Comparison of ENCODE assay signal across 9 cellular contexts in the genomic region with DNA sequence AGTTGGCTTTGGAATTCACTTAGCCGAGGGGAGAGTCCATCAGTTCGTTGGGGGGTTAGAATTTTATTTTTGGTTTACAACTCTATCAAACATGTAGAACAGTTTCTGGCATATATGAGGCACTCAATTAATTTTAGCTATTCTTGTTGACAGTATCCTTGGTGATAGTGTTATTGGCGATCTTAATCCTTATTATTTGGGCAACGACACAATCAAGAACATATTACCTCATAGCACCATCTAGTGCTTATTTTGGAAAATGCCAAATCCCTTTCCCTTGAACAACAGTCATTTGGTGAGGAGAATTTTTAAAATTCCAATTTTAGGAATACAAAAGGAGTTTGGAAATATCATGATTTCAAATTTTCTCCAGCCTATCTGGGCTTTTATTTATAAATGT. TPM values are rescaled to one million over a fixed set of nuclear protein-coding genes. Genes with fewer than 3 reads are reported as not detected.
A peak's percentile ranks its signal among the peaks of the same experiment; 100 is the strongest.
DNase-seq lines count a peak whose midpoint lies in the region; ATAC-seq, FAIRE-seq and TF ChIP-seq lines count a peak whose summit lies in the region.
"Had no signal": no experiment of that assay in that cellular context is flagged by ENCODE, and none has a peak within 500 bp of the region (broad histone marks: within the 10 kb centered on the region; RNA-seq: fewer than 3 reads in every experiment).

No MANE protein-coding gene starts in this region.

- peak; percentile 25 to 58 (median 40) for TF ChIP-seq CTCF in heart left ventricle (IDR thresholded peaks at IDR 0.05)
- peak; percentile 65 for TF ChIP-seq CTCF in foreskin keratinocyte (conservative IDR thresholded peaks at IDR 0.05)
- peak in 2 of 3 experiments; percentile 19 to 24 for TF ChIP-seq CTCF in vagina (IDR thresholded peaks at IDR 0.05)

- ATAC-seq in heart left ventricle, result no peak
- ATAC-seq in right cardiac atrium, result no peak
- no peak for ATAC-seq in foreskin keratinocyte

- no peaks in the 10 kb centered on the region for H3K4me1 ChIP-seq in heart left ventricle
- H3K4me1 ChIP-seq in right cardiac atrium (ENCODE audit: control insufficient read depth, insufficient read depth, low read length), result no peaks in the 10 kb centered on the region
- no peaks in the 10 kb centered on the region for H3K4me1 ChIP-seq in foreskin keratinocyte
- no peaks in the 10 kb centered on the region for H3K4me1 ChIP-seq in vagina
- no peaks in the 10 kb centered on the region for H3K4me1 ChIP-seq in effector memory CD4-positive, alpha-beta T cell (ENCODE audit: control insufficient read depth, insufficient read depth, low read length, poor library complexity, severe bottlenecking)
- H3K4me1 ChIP-seq: SJSA1 had no signal

- TF ChIP-seq POLR2A in heart left ventricle (IDR thresholded peaks at IDR 0.05), result no peak
- TF ChIP-seq POLR2A in vagina (IDR thresholded peaks at IDR 0.05), result no peak
- TF ChIP-seq POLR2A in H54 (IDR thresholded peaks at IDR 0.05; ENCODE audit: low read depth, low read length), result no peak

- H3K27me3 ChIP-seq in heart left ventricle (peaks cover 0 to 30% (median 0%) of the 10 kb centered on the region in 9 donors), right cardiac atrium (ENCODE audit: control insufficient read depth, insufficient read depth) (no peaks in the 10 kb centered on the region), foreskin keratinocyte (no peaks in the 10 kb centered on the region), vagina (no peaks in the 10 kb centered on the region)
- no peaks in the 10 kb centered on the region for H3K27me3 ChIP-seq in effector memory CD4-positive, alpha-beta T cell (replicated peaks; ENCODE audit: control insufficient read depth, insufficient read depth, low read length, poor library complexity, severe bottlenecking)
- H3K27me3 ChIP-seq: SJSA1 had no signal

- WGBS in heart left ventricle, 4 donors, result 25 to 47% (median 32%) methylated on average over 4 of the region's 4 CpGs
- WGBS in right cardiac atrium, result 20% methylated on average over 4 of the region's 4 CpGs

- H3K27ac ChIP-seq in heart left ventricle (no peak overlapping the region), right cardiac atrium (ENCODE audit: low read length) (no peak overlapping the region), foreskin keratinocyte (no peak overlapping the region), vagina (no peak overlapping the region)
- H3K27ac ChIP-seq in effector memory CD4-positive, alpha-beta T cell (ENCODE audit: insufficient read depth, low read length, poor library complexity, severe bottlenecking), result no peak overlapping the region
- H3K27ac ChIP-seq: SJSA1 had no signal

- intact Hi-C loops in heart left ventricle (cut with DNase I), result loop anchor here in 8 of 10 donors (5.0 to 10.0 kb wide), 4 partner anchors 71 to 101 kb away; a partner anchor contains a TSS
- intact Hi-C loops in right cardiac atrium (cut with DNase I), result no loop called here
- intact Hi-C loops in vagina (cut with DNase I), result no loop called here

- H3K9me3 ChIP-seq in heart left ventricle (no peaks in the 10 kb centered on the region), right cardiac atrium (ENCODE audit: control insufficient read depth, low read length) (no peaks in the 10 kb centered on the region), vagina (no peaks in the 10 kb centered on the region)
- no peaks in the 10 kb centered on the region for H3K9me3 ChIP-seq in effector memory CD4-positive, alpha-beta T cell (ENCODE audit: control insufficient read depth, low read length)
- H3K9me3 ChIP-seq: SJSA1 had no signal

- DNase-seq in heart left ventricle (no peak), right cardiac atrium (no peak), RKO (ENCODE audit: low spot score) (peak; percentile 43), foreskin keratinocyte (no peak), vagina (ENCODE audit: extremely low spot score in 2 of 2) (no peak), H54 (ENCODE audit: insufficient read length, low spot score) (no peak)
- DNase-seq in effector memory CD4-positive, alpha-beta T cell, result no peak
- no peak for DNase-seq in activated naive CD4-positive, alpha-beta T cell treated with Interleukin-2 at 50 U/mL for 16 hours

- no peaks in the 10 kb centered on the region for H3K36me3 ChIP-seq in heart left ventricle
- no peaks in the 10 kb centered on the region for H3K36me3 ChIP-seq in vagina
- no peaks in the 10 kb centered on the region for H3K36me3 ChIP-seq in effector memory CD4-positive, alpha-beta T cell (ENCODE audit: control insufficient read depth, insufficient read depth, low read length)
- H3K36me3 ChIP-seq: SJSA1 had no signal

- no peak for FAIRE-seq in H54 (lab: Jason Lieb, UNC)

- H3K4me3 ChIP-seq in heart left ventricle, result no peak overlapping the region
- no peak overlapping the region for H3K4me3 ChIP-seq in right cardiac atrium (ENCODE audit: low read length)
- H3K4me3 ChIP-seq in vagina, result no peak overlapping the region
- H3K4me3 ChIP-seq in effector memory CD4-positive, alpha-beta T cell (ENCODE audit: insufficient read depth, low read depth, low read length, poor library complexity, severe bottlenecking), result no peak overlapping the region
- H3K4me3 ChIP-seq: SJSA1 had no signal

RNA-seq across cellular contexts. Expression of a gene that starts 17.9 kb away (rescaled TPM):
- total RNA-seq in heart left ventricle, result 10 to 100 TPM; 12.6 to 28.6 (median 17.1) TPM
- polyA plus RNA-seq in heart left ventricle, result 10 to 100 TPM; 18.9 to 28.0 TPM
- total RNA-seq in right cardiac atrium, result 10 to 100 TPM; 26.9 to 38.0 (median 30.6) TPM
- polyA plus RNA-seq in right cardiac atrium, result 36.9 TPM
- 103 and 104 TPM in 2 replicates for total RNA-seq in foreskin keratinocyte
- polyA plus RNA-seq in foreskin keratinocyte, result 68.5 and 74.9 TPM in 2 replicates
- total RNA-seq in vagina, result 101 TPM

Comparison
In these comparisons a context has a peak if more than half of its experiments do, and no peak if none do; other contexts are left out.
1. intact Hi-C loops: an anchor here in heart left ventricle (5.0 to 10.0 kb wide); none called in right cardiac atrium and vagina.